Comparison of ENCODE assay signal across 22 cellular contexts in genomic region chr5:135954899-135955298, GRCh38. TPM values are rescaled to one million over a fixed set of nuclear protein-coding genes. Genes with fewer than 3 reads are reported as not detected.
DNase-seq lines count a peak whose midpoint lies in the region; ATAC-seq and TF ChIP-seq lines count a peak whose summit lies in the region.
"Had no signal": no experiment of that assay in that cellular context is flagged by ENCODE, and none has a peak within 500 bp of the region (broad histone marks: within the 10 kb centered on the region; RNA-seq: fewer than 3 reads in every experiment).

TSS of gene LECT2 (minus strand) at chr5:135954983. CDS start at chr5:135954833, 150 bp downstream.

- peaks cover 5% of the 10 kb centered on the region; the same call in 1 of the 2 replicates for H3K4me1 ChIP-seq in OCI-LY3 (ENCODE audit: low read length)
- peaks cover 4% of the 10 kb centered on the region for H3K4me1 ChIP-seq in hepatocyte (ENCODE audit: insufficient read depth)
- H3K4me1 ChIP-seq in liver (ENCODE audit: control insufficient read depth in 4 of 4, insufficient read depth in 4 of 4, low read length in 3 of 4): peaks cover 0 to 27% (median 15%) of the 10 kb centered on the region in 4 donors

- TF ChIP-seq RAD21 in liver (IDR thresholded peaks at IDR 0.05): peak in 1 of 2 donors; percentile 31

- no peaks in the 10 kb centered on the region for H4K20me1 ChIP-seq in OCI-LY3 (ENCODE audit: insufficient read depth, low read length)
- H4K20me1 ChIP-seq in hepatocyte (ENCODE audit: insufficient read depth, poor library complexity, severe bottlenecking): no peaks in the 10 kb centered on the region

- DNase-seq in hepatocyte (ENCODE audit: low spot score) (no peak), caudate nucleus (lab: John Stamatoyannopoulos, UW) (no peak), NCI-H1694 treated with DMSO at 0.1 percent for 48 hours (lab: John Stamatoyannopoulos, UW) (no peak)
- DNase-seq: C1 segment of cervical spinal cord; Caco-2; CD4-positive, CD25-positive, alpha-beta regulatory T cell; CD8-positive, alpha-beta T cell; DMS153; DND-41; EL; GDM1; H9 had no signal

- H3K36me3 ChIP-seq in OCI-LY3 (replicated peaks; ENCODE audit: low read depth, low read length): no peaks in the 10 kb centered on the region
- H3K36me3 ChIP-seq in hepatocyte (replicated peaks; ENCODE audit: insufficient read depth, low read depth): no peaks in the 10 kb centered on the region
- H3K36me3 ChIP-seq in liver (ENCODE audit: control insufficient read depth in 4 of 4, insufficient read depth in 3 of 4, low read depth in 1 of 4, low read length in 3 of 4): peaks cover 0 to 16% (median 5%) of the 10 kb centered on the region in 4 donors

- H3K4me2 ChIP-seq in OCI-LY3 (ENCODE audit: low read length) (peak within 1 kb of the TSS; percentile 14; the same call in 1 of the 2 replicates), hepatocyte (no peak within 1 kb of the TSS)
- H3K4me2 ChIP-seq: GM23338 had no signal

- H3K27me3 ChIP-seq in OCI-LY3 (ENCODE audit: low read depth, low read length): peaks cover 5% of the 10 kb centered on the region; the same call in 1 of the 2 replicates
- H3K27me3 ChIP-seq in hepatocyte: no peaks in the 10 kb centered on the region
- no peaks in the 10 kb centered on the region for H3K27me3 ChIP-seq in liver (ENCODE audit: control insufficient read depth in 4 of 4, insufficient read depth in 4 of 4, low read length in 3 of 4)

- 76% methylated on average over 3 of the region's 3 CpGs for WGBS in hepatocyte (ENCODE audit: low lambda C conversion rate, missing lambda C conversion rate)
- 40% methylated on average over 3 of the region's 3 CpGs for WGBS in liver

- no peak for ATAC-seq in GM18861 (IDR thresholded peaks at IDR 0.05; ENCODE audit: unreplicated experiment)
- ATAC-seq: CD8-positive, alpha-beta T cell; GM23338; HCT116 had no signal

- H3K79me2 ChIP-seq in OCI-LY3 (ENCODE audit: low read length) (no peaks in the 10 kb centered on the region), hepatocyte (no peaks in the 10 kb centered on the region)

- no peak within 1 kb of the TSS for H3K9ac ChIP-seq in OCI-LY3 (ENCODE audit: low read length)
- peak within 1 kb of the TSS; percentile 67 to 97 for H3K9ac ChIP-seq in liver (ENCODE audit: low read depth in 1 of 2, low read length in 2 of 2)

- H3K9me3 ChIP-seq in OCI-LY3 (ENCODE audit: insufficient read depth, low read length) (no peaks in the 10 kb centered on the region), hepatocyte (ENCODE audit: low read depth) (no peaks in the 10 kb centered on the region), liver (ENCODE audit: control insufficient read depth in 4 of 4, low read length in 3 of 4) (no peaks in the 10 kb centered on the region)
- H3K9me3 ChIP-seq: Caco-2 had no signal

- TF ChIP-seq CTCF in OCI-LY3 (IDR thresholded peaks at IDR 0.05; ENCODE audit: low read depth, low read length) (no peak), hepatocyte (IDR thresholded peaks at IDR 0.05; ENCODE audit: poor library complexity) (no peak), liver (IDR thresholded peaks at IDR 0.05; ENCODE audit: low read depth, low read length, missing input control) (no peak)

- peak within 1 kb of the TSS; percentile 30; the same call in 1 of the 2 replicates for H2AFZ ChIP-seq in OCI-LY3 (ENCODE audit: low read depth, low read length)
- no peak within 1 kb of the TSS for H2AFZ ChIP-seq in hepatocyte
- H2AFZ ChIP-seq: GM23338 had no signal

- no peaks in the 10 kb centered on the region for H3K9me2 ChIP-seq in hepatocyte (replicated peaks; ENCODE audit: insufficient read depth)

- H3K4me3 ChIP-seq in OCI-LY3 (ENCODE audit: low read length): no peak within 1 kb of the TSS
- no peak within 1 kb of the TSS for H3K4me3 ChIP-seq in hepatocyte
- peak within 1 kb of the TSS; percentile 48 to 72 (median 49) for H3K4me3 ChIP-seq in liver (ENCODE audit: low read depth in 1 of 3, low read length in 3 of 3)
- H3K4me3 ChIP-seq: GM12878, GM23338 had no signal

- H3K27ac ChIP-seq in OCI-LY3 (ENCODE audit: low read length) (no peak within 1 kb of the TSS), hepatocyte (no peak within 1 kb of the TSS), liver (ENCODE audit: low read depth in 1 of 2, low read length in 2 of 2) (peak within 1 kb of the TSS; percentile 81 to 88), caudate nucleus (ENCODE audit: low read depth, low read length) (no peak within 1 kb of the TSS)

TF ChIP-seq in liver, 16 proteins besides CTCF, POLR2A, EP300 and RAD21:
- TF ChIP-seq TAF1 (conservative IDR thresholded peaks at IDR 0.05): peak; percentile 70
- TF ChIP-seq HNF4A (conservative IDR thresholded peaks at IDR 0.05): peak in 1 of 2 donors; percentile 46
- peak in 1 of 2 donors; percentile 15 for TF ChIP-seq RXRA (IDR thresholded peaks at IDR 0.05)
- peak; percentile 26 for TF ChIP-seq SP1 (IDR thresholded peaks at IDR 0.05)
- TF ChIP-seq MAX (IDR thresholded peaks at IDR 0.05): no peak
- TF ChIP-seq YY1 (IDR thresholded peaks at IDR 0.05): peak; percentile 33
- peak; percentile 31 for TF ChIP-seq REST (IDR thresholded peaks at IDR 0.05)
- TF ChIP-seq HNF4G (IDR thresholded peaks at IDR 0.05): no peak
- no peak for TF ChIP-seq JUND (IDR thresholded peaks at IDR 0.05)
- TF ChIP-seq, protein P1, sequence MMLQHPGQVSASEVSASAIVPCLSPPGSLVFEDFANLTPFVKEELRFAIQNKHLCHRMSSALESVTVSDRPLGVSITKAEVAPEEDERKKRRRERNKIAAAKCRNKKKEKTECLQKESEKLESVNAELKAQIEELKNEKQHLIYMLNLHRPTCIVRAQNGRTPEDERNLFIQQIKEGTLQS (IDR thresholded peaks at IDR 0.05): no peak
- no peak for TF ChIP-seq FOXA2 (IDR thresholded peaks at IDR 0.05)
- no peak for TF ChIP-seq ZBTB33 (IDR thresholded peaks at IDR 0.05)
- no peak for TF ChIP-seq EGR1 (IDR thresholded peaks at IDR 0.05; ENCODE audit: low read depth in 2 of 2)
- TF ChIP-seq NR2F2 (IDR thresholded peaks at IDR 0.05): no peak
- no peak for TF ChIP-seq GABPA (IDR thresholded peaks at IDR 0.05 in 1 of 2, conservative IDR thresholded peaks at IDR 0.05 in 1 of 2)
- no peak for TF ChIP-seq FOXA1 (IDR thresholded peaks at IDR 0.05)

RNA-seq across cellular contexts. Expression of gene LECT2, which starts in this region (rescaled TPM):
- total RNA-seq in hepatocyte: 25.0 and 29.6 TPM in 2 replicates
- polyA plus RNA-seq in hepatocyte: 6.3 and 12.3 TPM in 2 replicates
- 10 to 100 TPM; 72.0 to 93.8 TPM for total RNA-seq in liver
- 10 to 100 TPM; 27.4 to 90.2 TPM for polyA plus RNA-seq in liver
- total RNA-seq: A172; A673; CD4-positive, CD25-positive, alpha-beta regulatory T cell; CD8-positive, alpha-beta T cell; GM12878; GM23338; H4; H9 had no signal
- polyA plus RNA-seq: BJ; CD4-positive, CD25-positive, alpha-beta regulatory T cell; GM12878 had no signal

Comparison
In these comparisons a context has a peak if more than half of its experiments do, and no peak if none do; other contexts are left out.
1. H3K27ac ChIP-seq: peak in liver (2 of 2); none in OCI-LY3 (single experiment), hepatocyte (single experiment) and caudate nucleus (single experiment).
2. H3K4me3 ChIP-seq: peak in liver (3 of 3); none in OCI-LY3 (single experiment) and hepatocyte (single experiment).